15 cellular contexts compared by ENCODE assay signal in genomic region chr15:50840520-50840919, GRCh38.
"Had no signal": no experiment of that assay in that cellular context is flagged by ENCODE, and none has a peak within 500 bp of the region (broad histone marks: within the 10 kb centered on the region; RNA-seq: fewer than 3 reads in every experiment).

No MANE protein-coding gene starts in this region.

- H3K27me3 Mint-ChIP-seq: activated T-helper 17 cell treated with anti-CD3 and anti-CD28 coated beads, Interleukin-2, amount 50 U/mL, for 72 hours; stimulated activated memory B cell treated with anti-CD40 and anti-IgM and Interleukin-4, amounts not matched to agents 10 μg/mL and 1 μg/mL and 100 μg/mL, for 72 hours had no signal

- H3K4me3 ChIP-seq: gastroesophageal sphincter had no signal

- H3K27me3 ChIP-seq: gastroesophageal sphincter had no signal

- H3K36me3 ChIP-seq: gastroesophageal sphincter had no signal

- H3K36me3 Mint-ChIP-seq: stimulated activated memory B cell treated with anti-CD40 and anti-IgM and Interleukin-4, amounts not matched to agents 10 μg/mL and 1 μg/mL and 100 μg/mL, for 72 hours had no signal

- H3K9me3 ChIP-seq: gastroesophageal sphincter had no signal

- H3K27ac Mint-ChIP-seq: activated T-helper 17 cell treated with anti-CD3 and anti-CD28 coated beads, Interleukin-2, amount 50 U/mL, for 72 hours; dendritic cell treated with granulocyte-macrophage colony-stimulating factor and Interleukin-4, amounts not matched to agents 40 ng/mL and 50 ng/mL, for 4 days; naive thymus-derived CD8-positive, alpha-beta T cell; stimulated activated memory B cell treated with anti-CD40 and anti-IgM and Interleukin-4, amounts not matched to agents 10 μg/mL and 1 μg/mL and 100 μg/mL, for 72 hours had no signal

- H3K4me3 Mint-ChIP-seq: activated T-helper 17 cell treated with anti-CD3 and anti-CD28 coated beads, Interleukin-2, amount 50 U/mL, for 72 hours; dendritic cell treated with granulocyte-macrophage colony-stimulating factor and Interleukin-4, amounts not matched to agents 40 ng/mL and 50 ng/mL, for 4 days; naive thymus-derived CD8-positive, alpha-beta T cell; stimulated activated memory B cell treated with anti-CD40 and anti-IgM and Interleukin-4, amounts not matched to agents 10 μg/mL and 1 μg/mL and 100 μg/mL, for 72 hours had no signal

- H3K4me1 Mint-ChIP-seq: activated T-helper 17 cell treated with anti-CD3 and anti-CD28 coated beads, Interleukin-2, amount 50 U/mL, for 72 hours; naive thymus-derived CD8-positive, alpha-beta T cell; stimulated activated memory B cell treated with anti-CD40 and anti-IgM and Interleukin-4, amounts not matched to agents 10 μg/mL and 1 μg/mL and 100 μg/mL, for 72 hours had no signal

- H3K27ac ChIP-seq: gastroesophageal sphincter had no signal

- ATAC-seq: activated T-helper 17 cell treated with anti-CD3 and anti-CD28 coated beads, Interleukin-2, amount 50 U/mL, for 72 hours; gastroesophageal sphincter; left ventricle myocardium superior; naive thymus-derived CD8-positive, alpha-beta T cell; stimulated activated memory B cell treated with anti-CD40 and anti-IgM and Interleukin-4, amounts not matched to agents 10 μg/mL and 1 μg/mL and 100 μg/mL, for 72 hours had no signal

- DNase-seq: activated CD4-positive, alpha-beta T cell treated with anti-CD3 and anti-CD28 coated beads, Interleukin-2, amount 50 U/mL, for 1 hour; activated CD4-positive, CD25-positive, alpha-beta regulatory T cell; activated naive CD4-positive, alpha-beta T cell treated with Interleukin-2 at 50 U/mL for 16 hours; aorta; kidney glomerular epithelial cell; left ventricle myocardium superior; mesenchymal stem cell; naive thymus-derived CD8-positive, alpha-beta T cell; nucleus accumbens; stimulated activated CD4-positive, alpha-beta T cell treated with anti-CD3 and anti-CD28 coated beads, Interleukin-2, amount 100 ng/mL, for 48 hours; T-helper 2 cell had no signal

- H3K4me1 ChIP-seq: gastroesophageal sphincter had no signal

- H3K9me3 Mint-ChIP-seq: activated T-helper 17 cell treated with anti-CD3 and anti-CD28 coated beads, Interleukin-2, amount 50 U/mL, for 72 hours had no signal
